Comparison of ENCODE assay signal across 12 cellular contexts in genomic region chr21:26041441-26042180, GRCh38.
DNase-seq lines count a peak whose midpoint lies in the region; ATAC-seq, FAIRE-seq and TF ChIP-seq lines count a peak whose summit lies in the region.
"Had no signal": no experiment of that assay in that cellular context is flagged by ENCODE, and none has a peak within 500 bp of the region (broad histone marks: within the 10 kb centered on the region; RNA-seq: fewer than 3 reads in every experiment).

No MANE protein-coding gene starts in this region.

- H3K4me1 ChIP-seq in skeletal muscle satellite cell (ENCODE audit: control insufficient read depth, insufficient read depth, low read length): peaks cover 19% of the 10 kb centered on the region

- H3K9ac ChIP-seq in skeletal muscle satellite cell (ENCODE audit: low read depth, low read length): peak overlapping the region; percentile 19

- no peak for TF ChIP-seq POLR2A in GM12892 (IDR thresholded peaks at IDR 0.05; ENCODE audit: low read depth, low read length)

- DNase-seq in NCI-H1417 (lab: John Stamatoyannopoulos, UW) (peak in 2 of 3 experiments; percentile 10 to 57), NCI-H1417 treated with DMSO at 0.1 percent for 48 hours (lab: John Stamatoyannopoulos, UW) (no peak), RWPE1 (ENCODE audit: low spot score) (peak; percentile 54), fibroblast of peridontal ligament (ENCODE audit: extremely low read depth) (peak; percentile 89), GM12892 (ENCODE audit: insufficient read length) (no peak)
- DNase-seq in stimulated activated CD4-positive, alpha-beta T cell treated with anti-CD3 and anti-CD28 coated beads, Interleukin-2, amount 100 ng/mL, for 24 hours: no peak
- DNase-seq: activated CD8-positive, alpha-beta memory T cell treated with anti-CD3 and anti-CD28 coated beads, Interleukin-2, amount 50 U/mL, for 48 hours; left ventricle myocardium inferior had no signal

- POLR2A ChIA-PET in RWPE1 (lab: Yijun Ruan, JAX; ENCODE audit: low non-redundant PET): no interaction called here

- no peak for FAIRE-seq in GM12892 (lab: Jason Lieb, UNC)

- no peak for ATAC-seq in GM19463 (IDR thresholded peaks at IDR 0.05; ENCODE audit: unreplicated experiment)

- no peaks in the 10 kb centered on the region for H3K27me3 ChIP-seq in skeletal muscle satellite cell (ENCODE audit: control insufficient read depth, insufficient read depth, low read length)
- H3K27me3 ChIP-seq: vagina had no signal

- no peak overlapping the region; the same call in 1 of the 2 replicates for H3K27ac ChIP-seq in RWPE1
- H3K27ac ChIP-seq: left ventricle myocardium inferior, vagina had no signal

- peak overlapping the region; percentile 36 for H3K4me3 ChIP-seq in skeletal muscle satellite cell (ENCODE audit: low read length)
- H3K4me3 ChIP-seq: HAP-1, left ventricle myocardium inferior, vagina had no signal

- peak overlapping the region; percentile 61 for H3K4me2 ChIP-seq in skeletal muscle satellite cell (ENCODE audit: low read length)

- no peaks in the 10 kb centered on the region for H3K9me3 ChIP-seq in skeletal muscle satellite cell (replicated peaks; ENCODE audit: low read length)
- H3K9me3 ChIP-seq: HAP-1, left ventricle myocardium inferior, vagina had no signal

- CTCF ChIA-PET in RWPE1 (lab: Yijun Ruan, JAX): interaction anchor here (0.8 kb wide), 1 partner anchor 691 kb away, joined by 4 read pairs; no protein-coding TSS in a partner anchor

- TF ChIP-seq CTCF in RWPE1 (conservative IDR thresholded peaks at IDR 0.05; ENCODE audit: low read depth): no peak

- H3K36me3 ChIP-seq in skeletal muscle satellite cell (ENCODE audit: insufficient read depth, low read length): no peaks in the 10 kb centered on the region
- H3K36me3 ChIP-seq: vagina had no signal

Comparison
In these comparisons a context has a peak if more than half of its experiments do, and no peak if none do; other contexts are left out.
1. DNase-seq: peak in NCI-H1417 (2 of 3), RWPE1 (single experiment) and fibroblast of peridontal ligament (single experiment); none in NCI-H1417 treated with DMSO at 0.1 percent for 48 hours (single experiment), GM12892 (single experiment) and stimulated activated CD4-positive, alpha-beta T cell treated with anti-CD3 and anti-CD28 coated beads, Interleukin-2, amount 100 ng/mL, for 24 hours (0 of 2).